ENCODE assay signal across 8 cellular contexts in genomic region chr18:47260138-47260923, GRCh38.
A peak's percentile ranks its signal among the peaks of the same experiment; 100 is the strongest.
DNase-seq lines count a peak whose midpoint lies in the region; ATAC-seq, FAIRE-seq and TF ChIP-seq lines count a peak whose summit lies in the region.

No MANE protein-coding gene starts in this region.

- DNase-seq in AG08395 (ENCODE audit: low spot score) (peak; percentile 53), HUDEP-2 (lab: John Stamatoyannopoulos, UW; ENCODE audit: unreplicated experiment in 76 of 76) (peak in 41 of 76 experiments; percentile 1 to 54 (median 27)), astrocyte of the cerebellum (ENCODE audit: low read depth) (peak; percentile 16), kidney glomerular epithelial cell (lab: John Stamatoyannopoulos, UW) (peak; percentile 13), RCC 7860 (ENCODE audit: low spot score) (no peak), NOMO-1 treated with dmso at 0.1 percent for 144 hours (lab: John Stamatoyannopoulos, UW; ENCODE audit: unreplicated experiment) (no peak)

- no peak for TF ChIP-seq CTCF in astrocyte of the cerebellum (IDR thresholded peaks at IDR 0.05; ENCODE audit: low read depth, low read length, missing control alignments)

- no peak overlapping the region for H3K4me3 ChIP-seq in astrocyte of the cerebellum (ENCODE audit: low read depth, low read length)

- ATAC-seq in HG02798 (IDR thresholded peaks at IDR 0.05; ENCODE audit: poor library complexity, unreplicated experiment) (no peak), HG03039 (IDR thresholded peaks at IDR 0.05; ENCODE audit: unreplicated experiment) (no peak)

- in situ Hi-C loops in astrocyte of the cerebellum (cut with HindIII; ENCODE audit: low sequenced_read_pairs): no loop called here

- FAIRE-seq in RCC 7860 (lab: Jason Lieb, UNC): no peak

Comparison
In these comparisons a context has a peak if more than half of its experiments do, and no peak if none do; other contexts are left out.
1. DNase-seq: peak in AG08395 (single experiment), HUDEP-2 (41 of 76), astrocyte of the cerebellum (single experiment) and kidney glomerular epithelial cell (single experiment); none in RCC 7860 (single experiment) and NOMO-1 treated with dmso at 0.1 percent for 144 hours (single experiment).